In genomic region chr1:143863901-143864518, GRCh38 we compare ENCODE assay signal across 8 cellular contexts.
DNase-seq lines count a peak whose midpoint lies in the region; ATAC-seq, FAIRE-seq and TF ChIP-seq lines count a peak whose summit lies in the region.
"Not testable (repeated sequence)": the region's sequence is repeated elsewhere in the genome, so short reads cannot be mapped to it uniquely, and the experiment has no call there.

No MANE protein-coding gene starts in this region.

- H3K27ac Mint-ChIP-seq in activated T-cell treated with anti-CD3 and anti-CD28 coated beads, Interleukin-2, amount 50 U/mL, for 72 hours; natural killer cell treated with Interleukin-12 subunit alpha and Interleukin-12 subunit beta and Interleukin-15 and Interleukin-18, amount 100 ng/mL, for 72 hours: not testable (repeated sequence)

- TF ChIP-seq POLR2A in GM12891 (IDR thresholded peaks at IDR 0.05; ENCODE audit: low read depth, low read length): not testable (repeated sequence)

- FAIRE-seq in GM12891 (lab: Jason Lieb, UNC): peak; percentile 47

- not testable (repeated sequence) for H3K27me3 Mint-ChIP-seq in activated T-cell treated with anti-CD3 and anti-CD28 coated beads, Interleukin-2, amount 50 U/mL, for 72 hours (ENCODE audit: low read depth); natural killer cell treated with Interleukin-12 subunit alpha and Interleukin-12 subunit beta and Interleukin-15 and Interleukin-18, amount 100 ng/mL, for 72 hours

- ATAC-seq in GM18861 (IDR thresholded peaks at IDR 0.05; ENCODE audit: unreplicated experiment): peak; percentile 70
- peak; percentile 81 for ATAC-seq in GM19463 (IDR thresholded peaks at IDR 0.05; ENCODE audit: unreplicated experiment)
- peak; percentile 62 for ATAC-seq in GM21786 (IDR thresholded peaks at IDR 0.05; ENCODE audit: unreplicated experiment)
- peak; percentile 82 for ATAC-seq in HG02973 (IDR thresholded peaks at IDR 0.05; ENCODE audit: unreplicated experiment)
- ATAC-seq in HG03565 (IDR thresholded peaks at IDR 0.05; ENCODE audit: unreplicated experiment): peak; percentile 98
- peak; percentile 87 to 90 for ATAC-seq in activated T-cell treated with anti-CD3 and anti-CD28 coated beads, Interleukin-2, amount 50 U/mL, for 72 hours (replicated peaks in 1 of 2)
- peak; percentile 87 to 90 for ATAC-seq in natural killer cell treated with Interleukin-12 subunit alpha and Interleukin-12 subunit beta and Interleukin-15 and Interleukin-18, amount 100 ng/mL, for 72 hours

- not testable (repeated sequence) for H3K36me3 Mint-ChIP-seq in activated T-cell treated with anti-CD3 and anti-CD28 coated beads, Interleukin-2, amount 50 U/mL, for 72 hours (ENCODE audit: insufficient read depth in 2 of 2); natural killer cell treated with Interleukin-12 subunit alpha and Interleukin-12 subunit beta and Interleukin-15 and Interleukin-18, amount 100 ng/mL, for 72 hours

- not testable (repeated sequence) for DNase-seq in GM12891 (ENCODE audit: insufficient read length, low spot score); natural killer cell treated with Interleukin-12 subunit alpha and Interleukin-12 subunit beta and Interleukin-15 and Interleukin-18, amount 100 ng/mL, for 72 hours (ENCODE audit: low spot score)
- DNase-seq in activated T-cell treated with anti-CD3 and anti-CD28 coated beads, Interleukin-2, amount 50 U/mL, for 72 hours: peak in 1 of 2 donors; percentile 6

- not testable (repeated sequence) for H3K4me1 Mint-ChIP-seq in activated T-cell treated with anti-CD3 and anti-CD28 coated beads, Interleukin-2, amount 50 U/mL, for 72 hours (ENCODE audit: low read depth); natural killer cell treated with Interleukin-12 subunit alpha and Interleukin-12 subunit beta and Interleukin-15 and Interleukin-18, amount 100 ng/mL, for 72 hours (ENCODE audit: low read depth in 2 of 2)

- H3K4me3 Mint-ChIP-seq in activated T-cell treated with anti-CD3 and anti-CD28 coated beads, Interleukin-2, amount 50 U/mL, for 72 hours; natural killer cell treated with Interleukin-12 subunit alpha and Interleukin-12 subunit beta and Interleukin-15 and Interleukin-18, amount 100 ng/mL, for 72 hours: not testable (repeated sequence)

- not testable (repeated sequence) for H3K9me3 Mint-ChIP-seq in activated T-cell treated with anti-CD3 and anti-CD28 coated beads, Interleukin-2, amount 50 U/mL, for 72 hours; natural killer cell treated with Interleukin-12 subunit alpha and Interleukin-12 subunit beta and Interleukin-15 and Interleukin-18, amount 100 ng/mL, for 72 hours
